16 cellular contexts compared by ENCODE assay signal in genomic region chr21:26042181-26042876, GRCh38.
DNase-seq lines count a peak whose midpoint lies in the region; TF ChIP-seq lines count a peak whose summit lies in the region.
"Had no signal": no experiment of that assay in that cellular context is flagged by ENCODE, and none has a peak within 500 bp of the region (broad histone marks: within the 10 kb centered on the region; RNA-seq: fewer than 3 reads in every experiment).

No MANE protein-coding gene starts in this region.

- no peak for TF ChIP-seq POLR2A in sigmoid colon (IDR thresholded peaks at IDR 0.05)

- H2BK5ac ChIP-seq in mesenchymal stem cell (ENCODE audit: low read depth, low read length, poor library complexity, severe bottlenecking): no peak overlapping the region

- TF ChIP-seq EP300 in sigmoid colon (IDR thresholded peaks at IDR 0.05): no peak

- no peak overlapping the region for H3K4ac ChIP-seq in mesenchymal stem cell (ENCODE audit: low read depth in 1 of 2, low read length in 2 of 2)

- CTCF ChIA-PET in A673 (lab: Charles Lee): no interaction called here

- no peak overlapping the region for H2BK120ac ChIP-seq in mesenchymal stem cell (ENCODE audit: low read depth, low read length)

- H2BK15ac ChIP-seq in mesenchymal stem cell (ENCODE audit: low read depth, poor library complexity, severe bottlenecking): no peak overlapping the region

- no peak overlapping the region for H2BK12ac ChIP-seq in mesenchymal stem cell (ENCODE audit: low read length in 2 of 2)

- H3K36me3 ChIP-seq in A673 (ENCODE audit: insufficient read depth, low read length, poor library complexity, severe bottlenecking): peaks cover 14% of the 10 kb centered on the region
- peaks cover 12 to 47% of the 10 kb centered on the region in 2 experiments for H3K36me3 ChIP-seq in mesenchymal stem cell (ENCODE audit: control insufficient read depth in 1 of 2, insufficient read depth in 2 of 2, low read depth in 1 of 2, low read length in 2 of 2)
- H3K36me3 ChIP-seq in sigmoid colon: no peaks in the 10 kb centered on the region

- TF ChIP-seq CTCF in A673 (conservative IDR thresholded peaks at IDR 0.05; ENCODE audit: low read depth, low read length): no peak
- no peak for TF ChIP-seq CTCF in sigmoid colon (IDR thresholded peaks at IDR 0.05)

- H3K9me3 ChIP-seq in A673 (ENCODE audit: low read depth, low read length, poor library complexity, severe bottlenecking) (no peaks in the 10 kb centered on the region), mesenchymal stem cell (ENCODE audit: control insufficient read depth, low read length) (no peaks in the 10 kb centered on the region), sigmoid colon (no peaks in the 10 kb centered on the region)
- H3K9me3 ChIP-seq: A549 had no signal

- DNase-seq in A673 (ENCODE audit: low spot score) (no peak), NCI-H446 treated with DMSO at 0.1 percent for 48 hours (lab: John Stamatoyannopoulos, UW) (peak; percentile 76), amniotic epithelial cell (ENCODE audit: low read depth) (peak; percentile 20), mesenchymal stem cell (no peak), hepatic stellate cell (ENCODE audit: low spot score) (no peak), iPS-NIHi7 (ENCODE audit: extremely low spot score) (no peak), sigmoid colon (no peak)
- no peak for DNase-seq in stimulated activated CD4-positive, alpha-beta T cell treated with anti-CD3 and anti-CD28 coated beads, Interleukin-12 subunit alpha, Interleukin-12 subunit beta, amount 100 ng/mL, for 4 hours
- DNase-seq: DMS 273 treated with DMSO at 0.1 percent for 48 hours, GF-D8, MV-4-11, NCI-H1417 treated with DMSO at 0.1 percent for 48 hours, NCI-H1930, SIG-M5 had no signal

- no peak overlapping the region for H3K23ac ChIP-seq in mesenchymal stem cell (ENCODE audit: low read length in 2 of 2)

- H3K79me1 ChIP-seq in mesenchymal stem cell (replicated peaks; ENCODE audit: low read length, poor library complexity, severe bottlenecking): peaks cover 17% of the 10 kb centered on the region

- no peak overlapping the region for H2AK5ac ChIP-seq in mesenchymal stem cell (ENCODE audit: low read length, severe bottlenecking)

- H3K9ac ChIP-seq in mesenchymal stem cell (ENCODE audit: low read length): peak overlapping the region; percentile 3
- H3K9ac ChIP-seq: GM23248 had no signal

- no peak overlapping the region for H3K18ac ChIP-seq in mesenchymal stem cell (ENCODE audit: low read depth in 1 of 2, low read length in 2 of 2)

- H3K4me1 ChIP-seq in A673 (ENCODE audit: insufficient read depth, low read length, poor library complexity, severe bottlenecking) (peaks cover 12% of the 10 kb centered on the region), mesenchymal stem cell (ENCODE audit: control insufficient read depth, insufficient read depth, low read depth, low read length) (peaks cover 2% of the 10 kb centered on the region), sigmoid colon (no peaks in the 10 kb centered on the region)
- H3K4me1 ChIP-seq: A549 had no signal

- no peak overlapping the region for H3K4me3 ChIP-seq in A673 (ENCODE audit: low read depth, low read length, poor library complexity, severe bottlenecking)
- H3K4me3 ChIP-seq in mesenchymal stem cell (ENCODE audit: insufficient read depth in 1 of 2, low read depth in 1 of 2, low read length in 2 of 2): no peak overlapping the region
- no peak overlapping the region for H3K4me3 ChIP-seq in sigmoid colon
- H3K4me3 ChIP-seq: A549, GM23248 had no signal

- H2AFZ ChIP-seq in mesenchymal stem cell (ENCODE audit: low read depth, low read length): no peak overlapping the region
- H2AFZ ChIP-seq: GM23248 had no signal

- POLR2A ChIA-PET in A673 (lab: Charles Lee; ENCODE audit: low non-redundant PET): no interaction called here

- H4K8ac ChIP-seq in mesenchymal stem cell (ENCODE audit: low read length): no peak overlapping the region

- no peak overlapping the region for H4K91ac ChIP-seq in mesenchymal stem cell (ENCODE audit: low read length)

- no peaks in the 10 kb centered on the region for H3K27me3 ChIP-seq in A673 (replicated peaks; ENCODE audit: insufficient read depth, low read depth, low read length, poor library complexity)
- H3K27me3 ChIP-seq in mesenchymal stem cell (ENCODE audit: control insufficient read depth in 1 of 2, insufficient read depth in 1 of 2, low read length in 2 of 2): no peaks in the 10 kb centered on the region
- no peaks in the 10 kb centered on the region for H3K27me3 ChIP-seq in sigmoid colon

- 92% methylated on average over 2 of the region's 3 CpGs for whole genome bisulfite sequencing in mesenchymal stem cell
- 87 to 91% methylated on average over 3 of the region's 3 CpGs for WGBS in sigmoid colon, 2 donors

- BruUV-seq in A673 (replicated peaks; lab: Mats Ljungman, UMichigan): no TSS peak

- no peak overlapping the region for H3K4me2 ChIP-seq in mesenchymal stem cell (ENCODE audit: low read length, poor library complexity, severe bottlenecking)
- H3K4me2 ChIP-seq: A549 had no signal

- H3K27ac ChIP-seq in A673 (ENCODE audit: low read depth, low read length, poor library complexity, severe bottlenecking) (peak overlapping the region; percentile 35), mesenchymal stem cell (ENCODE audit: low read length, poor library complexity, severe bottlenecking) (no peak overlapping the region), sigmoid colon (no peak overlapping the region)
- H3K27ac ChIP-seq: A549 had no signal

- H3K14ac ChIP-seq in mesenchymal stem cell (ENCODE audit: low read length in 2 of 2): no peak overlapping the region

- intact Hi-C loops in A673 (cut with micrococcal nuclease; ENCODE audit: unreplicated experiment): no loop called here
- intact Hi-C loops in sigmoid colon (cut with DNase I): no loop called here

Comparison
In these comparisons a context has a peak if more than half of its experiments do, and no peak if none do; other contexts are left out.
1. DNase-seq: peak in NCI-H446 treated with DMSO at 0.1 percent for 48 hours (single experiment) and amniotic epithelial cell (single experiment); none in A673 (single experiment), mesenchymal stem cell (single experiment), hepatic stellate cell (single experiment), stimulated activated CD4-positive, alpha-beta T cell treated with anti-CD3 and anti-CD28 coated beads, Interleukin-12 subunit alpha, Interleukin-12 subunit beta, amount 100 ng/mL, for 4 hours (single experiment), iPS-NIHi7 (single experiment) and sigmoid colon (single experiment).